In the genomic region with DNA sequence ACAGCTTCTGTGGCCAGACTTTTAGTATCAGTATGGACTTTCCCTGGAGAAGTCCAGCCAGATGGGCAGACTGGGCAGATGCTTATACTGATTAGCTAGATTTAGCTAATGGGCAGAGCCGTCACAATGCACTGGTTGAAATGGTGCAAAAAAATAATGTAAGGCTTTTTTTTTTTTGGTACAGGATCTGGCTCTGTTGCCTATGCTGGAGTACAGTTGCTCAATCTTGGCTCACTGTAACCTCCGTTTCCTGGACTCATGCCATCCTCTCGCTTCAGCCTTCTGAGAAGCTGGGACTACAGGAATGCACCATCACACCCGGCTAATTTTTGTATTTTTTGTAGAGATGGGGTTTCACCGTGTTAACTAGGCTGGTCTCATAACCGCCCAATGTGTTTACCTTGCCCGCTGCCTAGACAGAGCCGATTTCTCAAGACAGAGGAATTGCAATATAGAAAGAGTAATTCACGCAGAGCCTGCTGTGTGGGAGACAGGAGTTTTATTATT, we compare ENCODE assay signal across 8 cellular contexts. TPM values are rescaled to one million over a fixed set of nuclear protein-coding genes. Genes with fewer than 3 reads are reported as not detected.
DNase-seq lines count a peak whose midpoint lies in the region; TF ChIP-seq lines count a peak whose summit lies in the region.

No MANE protein-coding gene starts in this region.

- WGBS in esophagus muscularis mucosa, result 15% methylated on average over 9 of the region's 9 CpGs
- WGBS in ovary, 3 donors, result 3 to 6% (median 5%) methylated on average over 9 of the region's 9 CpGs

- H3K27me3 Mint-ChIP-seq in CD4-positive, alpha-beta memory T cell, result no peaks in the 10 kb centered on the region
- no peaks in the 10 kb centered on the region for H3K27me3 Mint-ChIP-seq in activated CD4-positive, alpha-beta T cell treated with anti-CD3 and anti-CD28 coated beads, Interleukin-2, amount 10 ng/mL, durations not matched to agents 24 days and 14 days

- CTCF ChIA-PET in CD4-positive, alpha-beta memory T cell (lab: Charles Lee; ENCODE audit: partially characterized antibody), result no interaction called here

- no peaks in the 10 kb centered on the region for H3K36me3 Mint-ChIP-seq in CD4-positive, alpha-beta memory T cell
- H3K36me3 Mint-ChIP-seq in activated CD4-positive, alpha-beta T cell treated with anti-CD3 and anti-CD28 coated beads, Interleukin-2, amount 10 ng/mL, durations not matched to agents 24 days and 14 days (ENCODE audit: low read depth), result no peaks in the 10 kb centered on the region

- no peak overlapping the region for H3K27ac ChIP-seq in CD4-positive, alpha-beta memory T cell (ENCODE audit: low read depth, low read length)
- peak overlapping the region; percentile 58 to 77 (median 70) for H3K27ac ChIP-seq in esophagus muscularis mucosa (replicated peaks in 1 of 4)
- H3K27ac ChIP-seq in ovary, result peak overlapping the region in 1 of 2 donors; percentile 7

- no peak overlapping the region for H3K4me3 ChIP-seq in CD4-positive, alpha-beta memory T cell (ENCODE audit: low read length in 2 of 2)
- H3K4me3 ChIP-seq in esophagus muscularis mucosa, result peak overlapping the region in 2 of 4 donors; percentile 14 to 30
- H3K4me3 ChIP-seq in ovary, result no peak overlapping the region

- H3K9me3 ChIP-seq in CD4-positive, alpha-beta memory T cell (ENCODE audit: control insufficient read depth in 1 of 2, low read length in 2 of 2), result no peaks in the 10 kb centered on the region
- no peaks in the 10 kb centered on the region for H3K9me3 ChIP-seq in esophagus muscularis mucosa
- no peaks in the 10 kb centered on the region for H3K9me3 ChIP-seq in ovary

- no peak for TF ChIP-seq CTCF in esophagus muscularis mucosa (IDR thresholded peaks at IDR 0.05)
- TF ChIP-seq CTCF in ovary (IDR thresholded peaks at IDR 0.05), result no peak

- DNase-seq in CD4-positive, alpha-beta memory T cell, result no peak
- DNase-seq in NOMO-1 treated with dmso at 0.1 percent for 144 hours (lab: John Stamatoyannopoulos, UW; ENCODE audit: unreplicated experiment) (peak; percentile 34), esophagus muscularis mucosa (ENCODE audit: extremely low spot score) (peak; percentile 95), ovary (peak; percentile 74 to 88 (median 80)), RKO (ENCODE audit: low spot score) (no peak), NCI-H2081 treated with DMSO at 0.1 percent for 48 hours (lab: John Stamatoyannopoulos, UW) (no peak), NCI-H510A treated with DMSO at 0.1 percent for 48 hours (lab: John Stamatoyannopoulos, UW) (no peak)
- DNase-seq in activated CD4-positive, alpha-beta T cell treated with anti-CD3 and anti-CD28 coated beads, Interleukin-2, amount 10 ng/mL, durations not matched to agents 24 days and 14 days, result no peak

- TF ChIP-seq POLR2A in esophagus muscularis mucosa (IDR thresholded peaks at IDR 0.05; ENCODE audit: low read depth) (no peak), ovary (IDR thresholded peaks at IDR 0.05) (no peak)

- no peaks in the 10 kb centered on the region for H3K9me3 Mint-ChIP-seq in CD4-positive, alpha-beta memory T cell
- no peaks in the 10 kb centered on the region for H3K9me3 Mint-ChIP-seq in activated CD4-positive, alpha-beta T cell treated with anti-CD3 and anti-CD28 coated beads, Interleukin-2, amount 10 ng/mL, durations not matched to agents 24 days and 14 days

- peaks cover 7 to 11% (median 11%) of the 10 kb centered on the region in 4 donors for H3K4me1 Mint-ChIP-seq in CD4-positive, alpha-beta memory T cell
- H3K4me1 Mint-ChIP-seq in activated CD4-positive, alpha-beta T cell treated with anti-CD3 and anti-CD28 coated beads, Interleukin-2, amount 10 ng/mL, durations not matched to agents 24 days and 14 days, result peaks cover 3% of the 10 kb centered on the region

- no peaks in the 10 kb centered on the region for H3K27me3 ChIP-seq in CD4-positive, alpha-beta memory T cell (ENCODE audit: insufficient read depth, low read length)
- H3K27me3 ChIP-seq in esophagus muscularis mucosa, result no peaks in the 10 kb centered on the region
- H3K27me3 ChIP-seq in ovary, result no peaks in the 10 kb centered on the region

- TF ChIP-seq EP300 in esophagus muscularis mucosa (IDR thresholded peaks at IDR 0.05) (no peak), ovary (IDR thresholded peaks at IDR 0.05) (no peak)

- no peaks in the 10 kb centered on the region for H3K36me3 ChIP-seq in CD4-positive, alpha-beta memory T cell (ENCODE audit: insufficient read depth, low read length)
- H3K36me3 ChIP-seq in esophagus muscularis mucosa, result no peaks in the 10 kb centered on the region
- no peaks in the 10 kb centered on the region for H3K36me3 ChIP-seq in ovary

- H3K27ac Mint-ChIP-seq in CD4-positive, alpha-beta memory T cell, result peak overlapping the region in 4 of 7 donors; percentile 3 to 54 (median 26)
- no peak overlapping the region for H3K27ac Mint-ChIP-seq in activated CD4-positive, alpha-beta T cell treated with anti-CD3 and anti-CD28 coated beads, Interleukin-2, amount 10 ng/mL, durations not matched to agents 24 days and 14 days

- H3K4me1 ChIP-seq in CD4-positive, alpha-beta memory T cell (ENCODE audit: insufficient read depth, low read length), result peaks cover 18% of the 10 kb centered on the region
- H3K4me1 ChIP-seq in esophagus muscularis mucosa (peaks cover 17 to 26% (median 20%) of the 10 kb centered on the region in 4 donors), ovary (ENCODE audit: insufficient read depth) (peaks cover 4% of the 10 kb centered on the region)

- no peak overlapping the region for H3K4me3 Mint-ChIP-seq in CD4-positive, alpha-beta memory T cell
- H3K4me3 Mint-ChIP-seq in activated CD4-positive, alpha-beta T cell treated with anti-CD3 and anti-CD28 coated beads, Interleukin-2, amount 10 ng/mL, durations not matched to agents 24 days and 14 days, result no peak overlapping the region

- intact Hi-C loops in CD4-positive, alpha-beta memory T cell (cut with micrococcal nuclease), result no loop called here
- intact Hi-C loops in esophagus muscularis mucosa (cut with DNase I) (no loop called here), ovary (cut with DNase I) (no loop called here)
- intact Hi-C loops in activated CD4-positive, alpha-beta T cell treated with anti-CD3 and anti-CD28 coated beads, Interleukin-2, amount 10 ng/mL, durations not matched to agents 24 days and 14 days (cut with micrococcal nuclease), result no loop called here

- POLR2A ChIA-PET in CD4-positive, alpha-beta memory T cell (lab: Charles Lee; ENCODE audit: partially characterized antibody), result no interaction called here

RNA-seq across cellular contexts. Expression of a gene that starts 16.4 kb away (rescaled TPM):
- under 1 TPM; 0.61 to 0.69 TPM for total RNA-seq in CD4-positive, alpha-beta memory T cell
- polyA plus RNA-seq in CD4-positive, alpha-beta memory T cell, result under 1 TPM in 1 of 2 donors, not detected in 1; 0.54 TPM
- total RNA-seq in esophagus muscularis mucosa (1 to 10 TPM in 1 of 4 donors, under 1 TPM in 2, not detected in 1; 0.39 to 1.1 (median 0.42) TPM), ovary (1 to 10 TPM in 6 of 7 donors, under 1 TPM in 1; 0.60 to 3.9 (median 2.2) TPM)
- polyA plus RNA-seq in ovary, result 1 to 10 TPM; 1.7 to 2.3 TPM
- total RNA-seq in activated CD4-positive, alpha-beta T cell treated with anti-CD3 and anti-CD28 coated beads, Interleukin-2, amount 10 ng/mL, durations not matched to agents 24 days and 14 days, result 64.9 and 66.5 TPM in 2 replicates

RNA-seq across cellular contexts. Expression of a gene that starts 35.6 kb away (rescaled TPM):
- total RNA-seq in CD4-positive, alpha-beta memory T cell, result 100 to 1,000 TPM; 220 TPM
- polyA plus RNA-seq in CD4-positive, alpha-beta memory T cell, result 10 to 100 TPM; 61.2 to 81.8 TPM
- total RNA-seq in esophagus muscularis mucosa (10 to 100 TPM; 68.5 to 91.5 (median 84.9) TPM), ovary (100 to 1,000 TPM in 5 of 7 donors, 10 to 100 TPM in 2; 94.3 to 182 (median 123) TPM)
- polyA plus RNA-seq in ovary, result 100 to 1,000 TPM in 1 of 2 donors, 10 to 100 TPM in 1; 80.7 to 179 TPM
- 29.5 and 33.6 TPM in 2 replicates for total RNA-seq in activated CD4-positive, alpha-beta T cell treated with anti-CD3 and anti-CD28 coated beads, Interleukin-2, amount 10 ng/mL, durations not matched to agents 24 days and 14 days

RNA-seq across cellular contexts. Expression of a gene that starts 42.7 kb away (rescaled TPM):
- total RNA-seq in CD4-positive, alpha-beta memory T cell, result 100 to 1,000 TPM; 210 to 217 TPM
- 100 to 1,000 TPM; 371 to 407 TPM for polyA plus RNA-seq in CD4-positive, alpha-beta memory T cell
- 100 to 1,000 TPM; 109 to 136 (median 123) TPM for total RNA-seq in esophagus muscularis mucosa
- total RNA-seq in ovary, result 100 to 1,000 TPM; 125 to 238 (median 177) TPM
- 100 to 1,000 TPM; 173 to 250 TPM for polyA plus RNA-seq in ovary
- total RNA-seq in activated CD4-positive, alpha-beta T cell treated with anti-CD3 and anti-CD28 coated beads, Interleukin-2, amount 10 ng/mL, durations not matched to agents 24 days and 14 days, result 120 and 124 TPM in 2 replicates

RNA-seq across cellular contexts. Expression of a gene that starts 44.7 kb away (rescaled TPM):
- 10 to 100 TPM; 47.8 to 48.0 TPM for total RNA-seq in CD4-positive, alpha-beta memory T cell
- 1 to 10 TPM in 1 of 2 donors, not detected in 1; 1.9 TPM for polyA plus RNA-seq in CD4-positive, alpha-beta memory T cell
- total RNA-seq in esophagus muscularis mucosa (10 to 100 TPM in 3 of 4 donors, 1 to 10 TPM in 1; 8.0 to 17.6 (median 13.2) TPM), ovary (10 to 100 TPM; 17.5 to 60.0 (median 43.1) TPM)
- polyA plus RNA-seq in ovary, result 10 to 100 TPM; 14.6 to 29.8 TPM
- 41.5 and 44.6 TPM in 2 replicates for total RNA-seq in activated CD4-positive, alpha-beta T cell treated with anti-CD3 and anti-CD28 coated beads, Interleukin-2, amount 10 ng/mL, durations not matched to agents 24 days and 14 days

RNA-seq across cellular contexts. Expression of a gene that starts 52.4 kb away (rescaled TPM):
- 10 to 100 TPM; 76.4 to 84.7 TPM for total RNA-seq in CD4-positive, alpha-beta memory T cell
- polyA plus RNA-seq in CD4-positive, alpha-beta memory T cell, result 100 to 1,000 TPM in 1 of 2 donors, 10 to 100 TPM in 1; 73.1 to 125 TPM
- total RNA-seq in esophagus muscularis mucosa, result 10 to 100 TPM; 29.5 to 51.1 (median 40.9) TPM
- 10 to 100 TPM; 18.8 to 38.9 (median 33.4) TPM for total RNA-seq in ovary
- polyA plus RNA-seq in ovary, result 10 to 100 TPM; 30.8 to 81.5 TPM
- 64.9 and 71.3 TPM in 2 replicates for total RNA-seq in activated CD4-positive, alpha-beta T cell treated with anti-CD3 and anti-CD28 coated beads, Interleukin-2, amount 10 ng/mL, durations not matched to agents 24 days and 14 days

Comparison
In these comparisons a context has a peak if more than half of its experiments do, and no peak if none do; other contexts are left out.
1. DNase-seq: peak in NOMO-1 treated with dmso at 0.1 percent for 144 hours (single experiment), esophagus muscularis mucosa (single experiment) and ovary (5 of 5); none in CD4-positive, alpha-beta memory T cell (0 of 5), RKO (single experiment), NCI-H2081 treated with DMSO at 0.1 percent for 48 hours (single experiment), NCI-H510A treated with DMSO at 0.1 percent for 48 hours (single experiment) and activated CD4-positive, alpha-beta T cell treated with anti-CD3 and anti-CD28 coated beads, Interleukin-2, amount 10 ng/mL, durations not matched to agents 24 days and 14 days (single experiment).
2. RNA of a gene that starts 16.4 kb away (total RNA-seq): 64.9 to 66.5 TPM in activated CD4-positive, alpha-beta T cell treated with anti-CD3 and anti-CD28 coated beads, Interleukin-2, amount 10 ng/mL, durations not matched to agents 24 days and 14 days; 0.60 to 3.9 TPM in ovary, 0.61 to 0.69 TPM in CD4-positive, alpha-beta memory T cell and 0.39 to 1.1 TPM in esophagus muscularis mucosa; every median in the first group is over 10 times any median in the second.